12 cellular contexts compared by ENCODE assay signal in genomic region chr11:2197771-2198520, GRCh38. TPM values are rescaled to one million over a fixed set of nuclear protein-coding genes. Genes with fewer than 3 reads are reported as not detected.
"Had no signal": no experiment of that assay in that cellular context is flagged by ENCODE, and none has a peak within 500 bp of the region (broad histone marks: within the 10 kb centered on the region; RNA-seq: fewer than 3 reads in every experiment).

No MANE protein-coding gene starts in this region.

- H3K36me3 ChIP-seq: breast epithelium had no signal

- H3K27me3 Mint-ChIP-seq: activated naive CD4-positive, alpha-beta T cell treated with anti-CD3 and anti-CD28 coated beads, Interleukin-2, amount 50 U/mL, for 24 hours had no signal

- H3K27me3 ChIP-seq: breast epithelium had no signal

- H3K36me3 Mint-ChIP-seq: activated CD8-positive, alpha-beta memory T cell treated with anti-CD3 and anti-CD28 coated beads, Interleukin-2, amount 10 ng/mL, durations not matched to agents 7 days and 5 days; activated naive CD4-positive, alpha-beta T cell treated with anti-CD3 and anti-CD28 coated beads, Interleukin-2, amount 50 U/mL, for 24 hours; WTC11 had no signal

- H3K9me3 Mint-ChIP-seq: activated CD4-positive, alpha-beta T cell treated with anti-CD3 and anti-CD28 coated beads, Interleukin-2, amount 10 ng/mL, durations not matched to agents 24 days and 14 days; activated naive CD4-positive, alpha-beta T cell treated with anti-CD3 and anti-CD28 coated beads, Interleukin-2, amount 50 U/mL, for 24 hours; activated T-cell treated with anti-CD3 and anti-CD28 coated beads, Interleukin-2, amount 50 U/mL, for 24 hours; activated T-helper 1 cell treated with anti-CD3 and anti-CD28 coated beads, Interleukin-12 subunit alpha, Interleukin-12 subunit beta, Interleukin-2, Interleukin-4 antibody, amounts not matched to agents 30 ng/mL and 10 ng/mL and 1 ng/mL, durations not matched to agents 14 hours and 24 hours and 36 hours; WTC11 had no signal

- H3K4me3 Mint-ChIP-seq: activated CD4-positive, alpha-beta T cell treated with anti-CD3 and anti-CD28 coated beads, Interleukin-2, amount 10 ng/mL, durations not matched to agents 24 days and 14 days; activated CD8-positive, alpha-beta memory T cell treated with anti-CD3 and anti-CD28 coated beads, Interleukin-2, amount 10 ng/mL, durations not matched to agents 7 days and 5 days; activated naive CD4-positive, alpha-beta T cell treated with anti-CD3 and anti-CD28 coated beads, Interleukin-2, amount 50 U/mL, for 24 hours; activated T-cell treated with anti-CD3 and anti-CD28 coated beads, Interleukin-2, amount 50 U/mL, for 24 hours; activated T-helper 1 cell treated with anti-CD3 and anti-CD28 coated beads, Interleukin-12 subunit alpha, Interleukin-12 subunit beta, Interleukin-2, Interleukin-4 antibody, amounts not matched to agents 30 ng/mL and 10 ng/mL and 1 ng/mL, durations not matched to agents 14 hours and 24 hours and 36 hours; WTC11 had no signal

- H3K9me3 ChIP-seq: breast epithelium had no signal

- H3K27ac Mint-ChIP-seq: activated CD4-positive, alpha-beta T cell treated with anti-CD3 and anti-CD28 coated beads, Interleukin-2, amount 10 ng/mL, durations not matched to agents 24 days and 14 days; activated CD8-positive, alpha-beta memory T cell treated with anti-CD3 and anti-CD28 coated beads, Interleukin-2, amount 10 ng/mL, durations not matched to agents 7 days and 5 days; activated naive CD4-positive, alpha-beta T cell treated with anti-CD3 and anti-CD28 coated beads, Interleukin-2, amount 50 U/mL, for 24 hours; activated T-cell treated with anti-CD3 and anti-CD28 coated beads, Interleukin-2, amount 50 U/mL, for 24 hours; activated T-helper 1 cell treated with anti-CD3 and anti-CD28 coated beads, Interleukin-12 subunit alpha, Interleukin-12 subunit beta, Interleukin-2, Interleukin-4 antibody, amounts not matched to agents 30 ng/mL and 10 ng/mL and 1 ng/mL, durations not matched to agents 14 hours and 24 hours and 36 hours; WTC11 had no signal

- H3K27ac ChIP-seq: breast epithelium, SK-N-MC had no signal

- H3K4me3 ChIP-seq: breast epithelium, SK-N-MC had no signal

- H3K4me1 Mint-ChIP-seq: WTC11 had no signal

RNA-seq across cellular contexts. Expression of gene TH, which starts 26.3 kb away (rescaled TPM):
- total RNA-seq: activated CD4-positive, alpha-beta T cell treated with anti-CD3 and anti-CD28 coated beads, Interleukin-2, amount 10 ng/mL, durations not matched to agents 24 days and 14 days; activated CD8-positive, alpha-beta memory T cell treated with anti-CD3 and anti-CD28 coated beads, Interleukin-2, amount 10 ng/mL, durations not matched to agents 7 days and 5 days; activated T-helper 1 cell treated with anti-CD3 and anti-CD28 coated beads, Interleukin-12 subunit alpha, Interleukin-12 subunit beta, Interleukin-2, Interleukin-4 antibody, amounts not matched to agents 30 ng/mL and 10 ng/mL and 1 ng/mL, durations not matched to agents 14 hours and 24 hours and 36 hours; breast epithelium; LHCN-M2; T-helper 2 cell treated with Interferon-gamma antibody and Interleukin-4, amounts not matched to agents 100 ng/mL and 5 ng/mL, for 36 hours; WTC11 had no signal

RNA-seq across cellular contexts. Expression of gene INS, which starts 36.9 kb away (rescaled TPM):
- total RNA-seq: activated CD4-positive, alpha-beta T cell treated with anti-CD3 and anti-CD28 coated beads, Interleukin-2, amount 10 ng/mL, durations not matched to agents 24 days and 14 days; activated CD8-positive, alpha-beta memory T cell treated with anti-CD3 and anti-CD28 coated beads, Interleukin-2, amount 10 ng/mL, durations not matched to agents 7 days and 5 days; activated T-helper 1 cell treated with anti-CD3 and anti-CD28 coated beads, Interleukin-12 subunit alpha, Interleukin-12 subunit beta, Interleukin-2, Interleukin-4 antibody, amounts not matched to agents 30 ng/mL and 10 ng/mL and 1 ng/mL, durations not matched to agents 14 hours and 24 hours and 36 hours; breast epithelium; LHCN-M2; M059J; PC-3; T-helper 2 cell treated with Interferon-gamma antibody and Interleukin-4, amounts not matched to agents 100 ng/mL and 5 ng/mL, for 36 hours; WTC11 had no signal

RNA-seq across cellular contexts. Expression of gene IGF2, which starts 58.8 kb away (rescaled TPM):
- total RNA-seq: T-helper 2 cell treated with Interferon-gamma antibody and Interleukin-4, amounts not matched to agents 100 ng/mL and 5 ng/mL, for 36 hours had no signal
